Comparison of ENCODE assay signal across 15 cellular contexts in genomic region chr7:116780521-116780920, GRCh38.
DNase-seq lines count a peak whose midpoint lies in the region; ATAC-seq, FAIRE-seq and TF ChIP-seq lines count a peak whose summit lies in the region.
"Had no signal": no experiment of that assay in that cellular context is flagged by ENCODE, and none has a peak within 500 bp of the region (broad histone marks: within the 10 kb centered on the region; RNA-seq: fewer than 3 reads in every experiment).

No MANE protein-coding gene starts in this region.

- no peak overlapping the region for H3K4me3 ChIP-seq in K562
- no peak overlapping the region for H3K4me3 ChIP-seq in pancreas
- H3K4me3 ChIP-seq: prostate gland had no signal

- no peak for TF ChIP-seq RAD21 in K562 (CRISPR knock-in tag; conservative IDR thresholded peaks at IDR 0.05 in 1 of 2, IDR thresholded peaks at IDR 0.05 in 1 of 2)

- H3K9ac ChIP-seq in K562 (ENCODE audit: insufficient read depth in 1 of 2, low read depth in 2 of 2, low read length in 2 of 2) = no peak overlapping the region

- no peaks in the 10 kb centered on the region for H3K36me3 ChIP-seq in K562 (ENCODE audit: control insufficient read depth, insufficient read depth, low read length)
- no peaks in the 10 kb centered on the region for H3K36me3 ChIP-seq in pancreas
- H3K36me3 ChIP-seq: prostate gland had no signal

- H3K27ac ChIP-seq in K562 (ENCODE audit: extremely low read depth, low read depth, low read length) (no peak overlapping the region), pancreas (peak overlapping the region; percentile 42 to 80 (median 64))
- H3K27ac ChIP-seq: prostate gland had no signal

- H4K20me1 ChIP-seq in K562 (replicated peaks; ENCODE audit: control insufficient read depth, insufficient read depth, low read length) = no peaks in the 10 kb centered on the region

- no peak for TF ChIP-seq POLR2A in K562 (conservative IDR thresholded peaks at IDR 0.05)

- DNase-seq in EL = peak; percentile 16
- no peak for DNase-seq in K562 (ENCODE audit: extremely low read depth in 1 of 4, low spot score in 3 of 4)
- DNase-seq in pancreas = peak in 2 of 6 donors; percentile 22 to 23
- DNase-seq in 8988T = no peak
- DNase-seq: activated T-cell treated with anti-CD3 and anti-CD28 coated beads, Interleukin-2, amount 50 U/mL, for 24 hours; C1 segment of cervical spinal cord; NCI-H1417 treated with DMSO at 0.1 percent for 48 hours; NCI-H524 had no signal

- H3K27me3 ChIP-seq in K562 (ENCODE audit: control insufficient read depth in 2 of 2, insufficient read depth in 2 of 2, low read length in 2 of 2) = peaks cover 2 to 10% of the 10 kb centered on the region in 2 experiments; a peak in 2 of 5 replicates
- no peaks in the 10 kb centered on the region for H3K27me3 ChIP-seq in pancreas

- H3K79me2 ChIP-seq in K562 (ENCODE audit: control insufficient read depth, insufficient read depth, low read length) = no peaks in the 10 kb centered on the region

- H3K4me2 ChIP-seq in K562 (ENCODE audit: insufficient read depth, low read length) = no peak overlapping the region

- CTCF ChIA-PET in K562 (lab: Yijun Ruan, JAX; ENCODE audit: low intra/inter-chr PET ratio) = no interaction called here

- no peaks in the 10 kb centered on the region for H3K9me1 ChIP-seq in K562 (ENCODE audit: control insufficient read depth, insufficient read depth, low read length)

- H3K9me3 ChIP-seq in K562 (replicated peaks; ENCODE audit: control insufficient read depth, insufficient read depth, low read depth, low read length) = no peaks in the 10 kb centered on the region
- H3K9me3 ChIP-seq in pancreas = no peaks in the 10 kb centered on the region
- H3K9me3 ChIP-seq: prostate gland had no signal

- WGBS in K562 (ENCODE audit: insufficient coverage, low coverage, missing lambda C conversion rate) = 5% methylated on average over 1 of the region's 1 CpG
- WGBS in pancreas, 2 donors = 4 to 9% methylated on average over 1 of the region's 1 CpG

- H3K4me1 ChIP-seq in K562 (replicated peaks in 1 of 2; ENCODE audit: control insufficient read depth in 2 of 2, insufficient read depth in 2 of 2, low read length in 2 of 2) = no peaks in the 10 kb centered on the region
- H3K4me1 ChIP-seq in pancreas = peaks cover 34 to 52% (median 44%) of the 10 kb centered on the region in 3 donors
- H3K4me1 ChIP-seq: prostate gland had no signal

- POLR2A ChIA-PET in K562 (lab: Yijun Ruan, JAX) = interaction anchor here (0.7 to 1.8 kb wide), 3 partner anchors 8 to 24 kb away, joined by 3 to 7 read pairs (median 3); no protein-coding TSS in a partner anchor

- no peak overlapping the region for H2AFZ ChIP-seq in K562 (ENCODE audit: low read depth, low read length)

- FAIRE-seq in K562 (lab: Jason Lieb, UNC) (no peak), pancreas (lab: Jason Lieb, UNC) (no peak)
- FAIRE-seq: endothelial cell of umbilical vein, HTR-8/SVneo had no signal

- ATAC-seq in HG02798 (IDR thresholded peaks at IDR 0.05; ENCODE audit: poor library complexity, unreplicated experiment) (peak; percentile 43), K562 (0 out of 3 replicates have a peak, but pooled peaks have one; percentile 27), pancreas (peak in 2 of 4 donors; percentile 5 to 34), HG02642 (IDR thresholded peaks at IDR 0.05; ENCODE audit: poor library complexity, unreplicated experiment) (no peak), GM21723 (IDR thresholded peaks at IDR 0.05; ENCODE audit: unreplicated experiment) (no peak), GM19324 (IDR thresholded peaks at IDR 0.05; ENCODE audit: low FRiP score, unreplicated experiment) (no peak)

- in situ Hi-C loops in K562 (cut with MboI) = no loop called here

- no TSS peak for BruUV-seq in K562 (replicated peaks; lab: Mats Ljungman, UMichigan)

- no peak for TF ChIP-seq EP300 in K562 (IDR thresholded peaks at IDR 0.05; ENCODE audit: low read length)

- intact Hi-C loops in K562 (cut with micrococcal nuclease) = no loop called here
- intact Hi-C loops in pancreas (cut with DNase I) = no loop called here

- TF ChIP-seq CTCF in K562 (IDR thresholded peaks at IDR 0.05 in 2 of 3, conservative IDR thresholded peaks at IDR 0.05 in 1 of 3; ENCODE audit: insufficient read depth in 2 of 3, low read depth in 1 of 3, low read length in 3 of 3) = no peak
- no peak for TF ChIP-seq CTCF in pancreas (IDR thresholded peaks at IDR 0.05)

TF ChIP-seq in K562, 482 proteins besides CTCF, POLR2A, EP300 and RAD21:
- TF ChIP-seq ARHGAP35 (IDR thresholded peaks at IDR 0.05; ENCODE audit: partially characterized antibody) (no peak), ZBED1 (IDR thresholded peaks at IDR 0.05) (no peak), TAL1 (IDR thresholded peaks at IDR 0.05) (no peak), HNRNPLL (IDR thresholded peaks at IDR 0.05; ENCODE audit: low read depth, low read length, poor library complexity, severe bottlenecking) (no peak), ATF1 (CRISPR knock-in tag; IDR thresholded peaks at IDR 0.05) (no peak), ATF1 (tag; IDR thresholded peaks at IDR 0.05) (no peak), SUPT5H (IDR thresholded peaks at IDR 0.05) (no peak), MBD2 (IDR thresholded peaks at IDR 0.05; ENCODE audit: borderline replicate concordance, low read depth) (no peak), ZNF668 (CRISPR knock-in tag; IDR thresholded peaks at IDR 0.05) (no peak), VEZF1 (CRISPR knock-in tag; IDR thresholded peaks at IDR 0.05) (no peak), NRF1 (conservative IDR thresholded peaks at IDR 0.05 in 1 of 2, IDR thresholded peaks at IDR 0.05 in 1 of 2) (no peak), STAG1 (CRISPR knock-in tag; IDR thresholded peaks at IDR 0.05; ENCODE audit: borderline replicate concordance) (no peak), MAX (CRISPR knock-in tag; IDR thresholded peaks at IDR 0.05) (no peak), ZBTB9 (CRISPR knock-in tag; IDR thresholded peaks at IDR 0.05) (no peak), BHLHE40 (IDR thresholded peaks at IDR 0.05; ENCODE audit: low read length) (no peak), ZNF830 (CRISPR knock-in tag; IDR thresholded peaks at IDR 0.05) (no peak), TAF7 (tag; IDR thresholded peaks at IDR 0.05) (no peak), ESRRA (IDR thresholded peaks at IDR 0.05; ENCODE audit: borderline replicate concordance, low read depth) (no peak), NELFE (IDR thresholded peaks at IDR 0.05; ENCODE audit: insufficient read depth, insufficient read length) (no peak), RBBP5 (IDR thresholded peaks at IDR 0.05; ENCODE audit: borderline replicate concordance, insufficient read depth, low read length, poor library complexity, severe bottlenecking) (no peak)

Comparison
In these comparisons a context has a peak if more than half of its experiments do, and no peak if none do; other contexts are left out.
1. ATAC-seq: peak in HG02798 (single experiment) and K562 (single experiment); none in HG02642 (single experiment), GM21723 (single experiment) and GM19324 (single experiment).